In the genomic region with DNA sequence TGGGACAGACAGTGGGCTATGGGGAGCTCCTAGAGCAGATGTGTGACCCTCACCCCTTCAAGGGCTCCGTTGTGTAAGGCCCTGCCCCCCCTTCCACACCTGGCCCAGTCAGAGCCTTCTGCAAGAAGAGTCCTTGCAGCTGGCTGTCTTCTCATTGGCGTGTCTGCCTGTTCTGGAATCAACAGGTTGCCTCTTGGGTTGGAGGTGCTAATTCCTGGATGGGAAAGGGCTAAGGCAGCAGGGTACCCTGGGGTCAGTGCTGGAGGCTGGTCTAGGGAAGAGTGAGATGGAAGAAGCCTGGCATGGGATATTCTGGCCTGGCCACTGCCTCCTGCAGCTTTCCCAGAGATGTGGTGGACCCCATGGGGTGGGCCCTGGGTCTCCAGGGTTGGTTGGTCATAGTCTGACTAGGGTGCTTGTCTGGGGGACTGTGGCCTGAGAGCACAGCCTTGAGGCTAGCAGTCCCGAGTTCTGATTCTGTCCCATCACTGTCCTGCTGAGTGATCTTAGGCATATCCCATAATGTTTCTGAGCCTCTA, we compare ENCODE assay signal across 18 cellular contexts. TPM values are rescaled to one million over a fixed set of nuclear protein-coding genes. Genes with fewer than 3 reads are reported as not detected.
A peak's percentile ranks its signal among the peaks of the same experiment; 100 is the strongest.
DNase-seq lines count a peak whose midpoint lies in the region; ATAC-seq and TF ChIP-seq lines count a peak whose summit lies in the region.
"Had no signal": no experiment of that assay in that cellular context is flagged by ENCODE, and none has a peak within 500 bp of the region (broad histone marks: within the 10 kb centered on the region; RNA-seq: fewer than 3 reads in every experiment).

No MANE protein-coding gene starts in this region.

- H3K36me3 Mint-ChIP-seq in activated T-cell treated with anti-CD3 and anti-CD28 coated beads, Interleukin-2, amount 50 U/mL, for 24 hours (ENCODE audit: low read depth): peaks cover 61% of the 10 kb centered on the region
- peaks cover 26% of the 10 kb centered on the region for H3K36me3 Mint-ChIP-seq in T-helper 1 cell treated with Interleukin-12 subunit alpha and Interleukin-12 subunit beta and Interleukin-4 antibody, amounts not matched to agents 30 μg/mL and 1 μg/mL, for 36 hours (ENCODE audit: low read depth)
- peaks cover 9% of the 10 kb centered on the region for H3K36me3 Mint-ChIP-seq in central memory CD8-positive, alpha-beta T cell (ENCODE audit: insufficient read depth)
- H3K36me3 Mint-ChIP-seq in stimulated activated memory B cell treated with anti-CD40 and anti-IgM and Interleukin-4, amounts not matched to agents 10 μg/mL and 1 μg/mL and 100 μg/mL, for 72 hours: peaks cover 18% of the 10 kb centered on the region

- ATAC-seq in central memory CD8-positive, alpha-beta T cell (replicated peaks; ENCODE audit: extremely low read depth, poor library complexity, severe bottlenecking): no peak
- no peak for ATAC-seq in stimulated activated memory B cell treated with anti-CD40 and anti-IgM and Interleukin-4, amounts not matched to agents 10 μg/mL and 1 μg/mL and 100 μg/mL, for 72 hours
- no peak for ATAC-seq in body of pancreas
- ATAC-seq: pancreas, right lobe of liver had no signal

- no peak overlapping the region for H3K4me3 Mint-ChIP-seq in activated T-cell treated with anti-CD3 and anti-CD28 coated beads, Interleukin-2, amount 50 U/mL, for 24 hours
- peak overlapping the region; percentile 50 for H3K4me3 Mint-ChIP-seq in T-helper 1 cell treated with Interleukin-12 subunit alpha and Interleukin-12 subunit beta and Interleukin-4 antibody, amounts not matched to agents 30 μg/mL and 1 μg/mL, for 36 hours
- H3K4me3 Mint-ChIP-seq in central memory CD8-positive, alpha-beta T cell: peak overlapping the region; percentile 40
- no peak overlapping the region for H3K4me3 Mint-ChIP-seq in stimulated activated memory B cell treated with anti-CD40 and anti-IgM and Interleukin-4, amounts not matched to agents 10 μg/mL and 1 μg/mL and 100 μg/mL, for 72 hours

- no peaks in the 10 kb centered on the region for H3K9me3 Mint-ChIP-seq in activated T-cell treated with anti-CD3 and anti-CD28 coated beads, Interleukin-2, amount 50 U/mL, for 24 hours
- no peaks in the 10 kb centered on the region for H3K9me3 Mint-ChIP-seq in T-helper 1 cell treated with Interleukin-12 subunit alpha and Interleukin-12 subunit beta and Interleukin-4 antibody, amounts not matched to agents 30 μg/mL and 1 μg/mL, for 36 hours
- no peaks in the 10 kb centered on the region for H3K9me3 Mint-ChIP-seq in central memory CD8-positive, alpha-beta T cell
- no peaks in the 10 kb centered on the region for H3K9me3 Mint-ChIP-seq in stimulated activated memory B cell treated with anti-CD40 and anti-IgM and Interleukin-4, amounts not matched to agents 10 μg/mL and 1 μg/mL and 100 μg/mL, for 72 hours

- H3K27me3 ChIP-seq in body of pancreas: no peaks in the 10 kb centered on the region
- H3K27me3 ChIP-seq: colonic mucosa, foreskin keratinocyte, pancreas, right lobe of liver had no signal

- no peaks in the 10 kb centered on the region for H3K36me3 ChIP-seq in body of pancreas (replicated peaks in 1 of 2; ENCODE audit: insufficient read depth in 1 of 2, low read depth in 2 of 2)
- H3K36me3 ChIP-seq: colonic mucosa, pancreas had no signal

- TF ChIP-seq CTCF in body of pancreas (IDR thresholded peaks at IDR 0.05): no peak

- H3K4me1 ChIP-seq in body of pancreas: peaks cover 9% of the 10 kb centered on the region

- H3K9me3 ChIP-seq in body of pancreas: no peaks in the 10 kb centered on the region
- H3K9me3 ChIP-seq: colonic mucosa, pancreas, right lobe of liver had no signal

- no peak for TF ChIP-seq POLR2A in body of pancreas (IDR thresholded peaks at IDR 0.05)

- H3K27ac Mint-ChIP-seq in activated T-cell treated with anti-CD3 and anti-CD28 coated beads, Interleukin-2, amount 50 U/mL, for 24 hours: peak overlapping the region; percentile 93
- peak overlapping the region; percentile 90 for H3K27ac Mint-ChIP-seq in T-helper 1 cell treated with Interleukin-12 subunit alpha and Interleukin-12 subunit beta and Interleukin-4 antibody, amounts not matched to agents 30 μg/mL and 1 μg/mL, for 36 hours
- H3K27ac Mint-ChIP-seq in central memory CD8-positive, alpha-beta T cell (ENCODE audit: low read depth): peak overlapping the region; percentile 45
- H3K27ac Mint-ChIP-seq in stimulated activated memory B cell treated with anti-CD40 and anti-IgM and Interleukin-4, amounts not matched to agents 10 μg/mL and 1 μg/mL and 100 μg/mL, for 72 hours: peak overlapping the region; percentile 36

- DNase-seq in activated T-cell treated with anti-CD3 and anti-CD28 coated beads, Interleukin-2, amount 50 U/mL, for 24 hours: peak; percentile 22
- no peak for DNase-seq in activated T-cell treated with anti-CD3 and anti-CD28 coated beads, Interleukin-2, amount 50 U/mL, for 48 hours
- DNase-seq in central memory CD8-positive, alpha-beta T cell (ENCODE audit: low spot score in 2 of 2): no peak
- no peak for DNase-seq in dermis blood vessel endothelial cell
- no peak for DNase-seq in body of pancreas
- DNase-seq in germinal center (ENCODE audit: low spot score): no peak
- DNase-seq: colonic mucosa; foreskin keratinocyte; H7; hypothalamus; NCI-H524; stimulated activated CD4-positive, alpha-beta T cell treated with anti-CD3 and anti-CD28 coated beads, Interleukin-2, amount 100 ng/mL, for 24 hours had no signal

- intact Hi-C loops in body of pancreas (cut with DNase I): loop anchor here (5.0 to 10.0 kb wide), 2 partner anchors 169 to 281 kb away; a partner anchor contains a TSS

- H3K27ac ChIP-seq in body of pancreas: no peak overlapping the region
- H3K27ac ChIP-seq: C4-2B, colonic mucosa, foreskin keratinocyte, pancreas, right lobe of liver had no signal

- peaks cover 88% of the 10 kb centered on the region for H3K4me1 Mint-ChIP-seq in activated T-cell treated with anti-CD3 and anti-CD28 coated beads, Interleukin-2, amount 50 U/mL, for 24 hours (ENCODE audit: low read depth)
- peaks cover 70% of the 10 kb centered on the region for H3K4me1 Mint-ChIP-seq in T-helper 1 cell treated with Interleukin-12 subunit alpha and Interleukin-12 subunit beta and Interleukin-4 antibody, amounts not matched to agents 30 μg/mL and 1 μg/mL, for 36 hours (ENCODE audit: low read depth)
- peaks cover 93% of the 10 kb centered on the region for H3K4me1 Mint-ChIP-seq in central memory CD8-positive, alpha-beta T cell
- H3K4me1 Mint-ChIP-seq in stimulated activated memory B cell treated with anti-CD40 and anti-IgM and Interleukin-4, amounts not matched to agents 10 μg/mL and 1 μg/mL and 100 μg/mL, for 72 hours: peaks cover 81% of the 10 kb centered on the region

- no peaks in the 10 kb centered on the region for H3K27me3 Mint-ChIP-seq in activated T-cell treated with anti-CD3 and anti-CD28 coated beads, Interleukin-2, amount 50 U/mL, for 24 hours
- no peaks in the 10 kb centered on the region for H3K27me3 Mint-ChIP-seq in T-helper 1 cell treated with Interleukin-12 subunit alpha and Interleukin-12 subunit beta and Interleukin-4 antibody, amounts not matched to agents 30 μg/mL and 1 μg/mL, for 36 hours (ENCODE audit: low read depth)
- no peaks in the 10 kb centered on the region for H3K27me3 Mint-ChIP-seq in central memory CD8-positive, alpha-beta T cell
- no peaks in the 10 kb centered on the region for H3K27me3 Mint-ChIP-seq in stimulated activated memory B cell treated with anti-CD40 and anti-IgM and Interleukin-4, amounts not matched to agents 10 μg/mL and 1 μg/mL and 100 μg/mL, for 72 hours

- no peak overlapping the region for H3K4me3 ChIP-seq in body of pancreas
- H3K4me3 ChIP-seq: colonic mucosa, lung, pancreas, right lobe of liver had no signal

- WGBS in body of pancreas, 2 donors: 92 to 97% methylated on average over 3 of the region's 3 CpGs

RNA-seq across cellular contexts. Expression of a gene that starts 5.1 kb away (rescaled TPM):
- 54.8 and 64.7 TPM in 2 replicates for total RNA-seq in dermis blood vessel endothelial cell
- 10 to 100 TPM; 41.2 to 44.1 TPM for total RNA-seq in body of pancreas

RNA-seq across cellular contexts. Expression of a gene that starts 30.7 kb away (rescaled TPM):
- under 0.01 TPM in 1 of 2 replicates, not detected in the other for total RNA-seq in dermis blood vessel endothelial cell
- total RNA-seq in body of pancreas: under 1 TPM; 0.26 to 0.99 TPM
- total RNA-seq: foreskin keratinocyte had no signal

Comparison
In these comparisons a context has a peak if more than half of its experiments do, and no peak if none do; other contexts are left out.
1. H3K27ac Mint-ChIP-seq: peak in every context shown above with its lines; median percentile 93 in activated T-cell treated with anti-CD3 and anti-CD28 coated beads, Interleukin-2, amount 50 U/mL, for 24 hours; 90 in T-helper 1 cell treated with Interleukin-12 subunit alpha and Interleukin-12 subunit beta and Interleukin-4 antibody, amounts not matched to agents 30 μg/mL and 1 μg/mL, for 36 hours; 45 in central memory CD8-positive, alpha-beta T cell; 36 in stimulated activated memory B cell treated with anti-CD40 and anti-IgM and Interleukin-4, amounts not matched to agents 10 μg/mL and 1 μg/mL and 100 μg/mL, for 72 hours.
2. H3K4me3 Mint-ChIP-seq: peak in T-helper 1 cell treated with Interleukin-12 subunit alpha and Interleukin-12 subunit beta and Interleukin-4 antibody, amounts not matched to agents 30 μg/mL and 1 μg/mL, for 36 hours (single experiment) and central memory CD8-positive, alpha-beta T cell (single experiment); none in activated T-cell treated with anti-CD3 and anti-CD28 coated beads, Interleukin-2, amount 50 U/mL, for 24 hours (single experiment) and stimulated activated memory B cell treated with anti-CD40 and anti-IgM and Interleukin-4, amounts not matched to agents 10 μg/mL and 1 μg/mL and 100 μg/mL, for 72 hours (single experiment).